In genomic region chrX:17372052-17372451, GRCh38 we compare ENCODE assay signal across 22 cellular contexts.
"Had no signal": no experiment of that assay in that cellular context is flagged by ENCODE, and none has a peak within 500 bp of the region (broad histone marks: within the 10 kb centered on the region; RNA-seq: fewer than 3 reads in every experiment).

No MANE protein-coding gene starts in this region.

- H3K27me3 ChIP-seq: brain microvascular endothelial cell, gastroesophageal sphincter had no signal

- H3K27ac ChIP-seq: brain microvascular endothelial cell, epithelial cell of prostate, esophagus squamous epithelium, gastroesophageal sphincter, heart right ventricle had no signal

- H3K36me3 ChIP-seq: brain microvascular endothelial cell, esophagus squamous epithelium, gastroesophageal sphincter, heart right ventricle had no signal

- H3K9me3 ChIP-seq: esophagus squamous epithelium, gastroesophageal sphincter had no signal

- H3K4me3 ChIP-seq: esophagus squamous epithelium, gastroesophageal sphincter, heart right ventricle had no signal

- DNase-seq: activated CD4-positive, alpha-beta T cell treated with anti-CD3 and anti-CD28 coated beads for 1 hour; activated CD4-positive, alpha-beta T cell treated with anti-CD3 and anti-CD28 coated beads for 4 hours; activated CD4-positive, alpha-beta T cell treated with anti-CD3 and anti-CD28 coated beads, Interleukin-2, amount 50 U/mL, for 1 hour; activated CD4-positive, alpha-beta T cell treated with anti-CD3 and anti-CD28 coated beads, Interleukin-2, amount 50 U/mL, for 48 hours; activated CD8-positive, alpha-beta memory T cell treated with anti-CD3 and anti-CD28 coated beads for 24 hours; activated CD8-positive, alpha-beta T cell treated with anti-CD3 and anti-CD28 coated beads for 36 hours; activated effector memory CD4-positive, alpha-beta T cell treated with Interleukin-2 at 50 U/mL for 16 hours; activated gamma-delta T cell treated with Interleukin-2 at 50 U/mL for 16 hours; activated naive CD4-positive, alpha-beta T cell treated with anti-CD3 and anti-CD28 coated beads, Interleukin-2, amount 50 U/mL, for 16 hours; activated naive CD4-positive, alpha-beta T cell treated with Interleukin-2 at 50 U/mL for 16 hours; activated T-cell treated with anti-CD3 and anti-CD28 coated beads, Interleukin-2, amount 50 U/mL, for 4 hours; amniotic stem cell; anterior cingulate cortex; brain microvascular endothelial cell; effector CD8-positive, alpha-beta T cell; esophagus squamous epithelium; foreskin melanocyte; heart right ventricle; T-helper 2 cell had no signal

- H3K4me1 ChIP-seq: gastroesophageal sphincter had no signal

- ATAC-seq: activated CD8-positive, alpha-beta T cell treated with anti-CD3 and anti-CD28 coated beads for 36 hours; activated T-cell treated with anti-CD3 and anti-CD28 coated beads, Interleukin-2, amount 50 U/mL, for 4 hours; activated T-helper 17 cell treated with anti-CD3 and anti-CD28 coated beads, Interleukin-2, amount 50 U/mL, for 72 hours; gastroesophageal sphincter; heart right ventricle had no signal
